9 cellular contexts compared by ENCODE assay signal in genomic region chr11:76668362-76669155, GRCh38. TPM values are rescaled to one million over a fixed set of nuclear protein-coding genes. Genes with fewer than 3 reads are reported as not detected.
A peak's percentile ranks its signal among the peaks of the same experiment; 100 is the strongest.
DNase-seq lines count a peak whose midpoint lies in the region; FAIRE-seq and TF ChIP-seq lines count a peak whose summit lies in the region.
"Had no signal": no experiment of that assay in that cellular context is flagged by ENCODE, and none has a peak within 500 bp of the region (broad histone marks: within the 10 kb centered on the region; RNA-seq: fewer than 3 reads in every experiment).

No MANE protein-coding gene starts in this region.

- H3K27me3 ChIP-seq in dorsolateral prefrontal cortex (peaks cover 0 to 22% (median 13%) of the 10 kb centered on the region in 45 donors), muscle layer of duodenum (ENCODE audit: low read depth, low read length) (peaks cover 15% of the 10 kb centered on the region), tibial artery (no peaks in the 10 kb centered on the region)

- TF ChIP-seq CTCF in dorsolateral prefrontal cortex (IDR thresholded peaks at IDR 0.05 in 54 of 56, conservative IDR thresholded peaks at IDR 0.05 in 2 of 56; ENCODE audit: low read depth in 1 of 56, partially characterized antibody in 56 of 56), result no peak
- TF ChIP-seq CTCF in tibial artery (IDR thresholded peaks at IDR 0.05), result no peak

- FAIRE-seq in HTR-8/SVneo (lab: Jason Lieb, UNC), result no peak

- no peaks in the 10 kb centered on the region for H3K9me3 Mint-ChIP-seq in T-helper 1 cell treated with Interleukin-12 subunit alpha and Interleukin-12 subunit beta and Interleukin-4 antibody, amounts not matched to agents 30 μg/mL and 1 μg/mL, for 36 hours

- peaks cover 38% of the 10 kb centered on the region for H3K27me3 Mint-ChIP-seq in T-helper 1 cell treated with Interleukin-12 subunit alpha and Interleukin-12 subunit beta and Interleukin-4 antibody, amounts not matched to agents 30 μg/mL and 1 μg/mL, for 36 hours (ENCODE audit: low read depth)

- peaks cover 5% of the 10 kb centered on the region for H3K36me3 Mint-ChIP-seq in T-helper 1 cell treated with Interleukin-12 subunit alpha and Interleukin-12 subunit beta and Interleukin-4 antibody, amounts not matched to agents 30 μg/mL and 1 μg/mL, for 36 hours (ENCODE audit: low read depth)

- H3K36me3 ChIP-seq in muscle layer of duodenum (ENCODE audit: control insufficient read depth in 1 of 2, insufficient read depth in 2 of 2, low read length in 2 of 2) (no peaks in the 10 kb centered on the region), tibial artery (peaks cover 4 to 19% (median 10%) of the 10 kb centered on the region in 3 donors)

- intact Hi-C loops in dorsolateral prefrontal cortex (cut with DNase I), result no loop called here
- intact Hi-C loops in tibial artery (cut with DNase I; ENCODE audit: low total_unique reads), result loop anchor here (5.0 kb wide), 1 partner anchor 56 kb away; no protein-coding TSS in a partner anchor

- H3K4me1 ChIP-seq in muscle layer of duodenum (ENCODE audit: control insufficient read depth in 1 of 2, insufficient read depth in 2 of 2, low read length in 2 of 2), result peaks cover 13 to 19% of the 10 kb centered on the region in 2 donors
- peaks cover 6 to 90% (median 55%) of the 10 kb centered on the region in 4 donors for H3K4me1 ChIP-seq in tibial artery

- H3K27ac Mint-ChIP-seq in T-helper 1 cell treated with Interleukin-12 subunit alpha and Interleukin-12 subunit beta and Interleukin-4 antibody, amounts not matched to agents 30 μg/mL and 1 μg/mL, for 36 hours, result no peak overlapping the region

- DNase-seq in T-helper 1 cell (no peak), dorsolateral prefrontal cortex (peak in 3 of 10 donors; percentile 9 to 32 (median 27)), tibial artery (peak in 1 of 2 donors; percentile 63), NCI-H1417 (lab: John Stamatoyannopoulos, UW) (no peak), DMS 273 (lab: John Stamatoyannopoulos, UW; ENCODE audit: unreplicated experiment) (no peak), HTR-8/SVneo (ENCODE audit: insufficient read length, low spot score) (no peak)
- DNase-seq: kidney glomerular epithelial cell had no signal

- H3K4me1 Mint-ChIP-seq in T-helper 1 cell treated with Interleukin-12 subunit alpha and Interleukin-12 subunit beta and Interleukin-4 antibody, amounts not matched to agents 30 μg/mL and 1 μg/mL, for 36 hours (ENCODE audit: low read depth), result peaks cover 32% of the 10 kb centered on the region

- H3K4me3 Mint-ChIP-seq in T-helper 1 cell treated with Interleukin-12 subunit alpha and Interleukin-12 subunit beta and Interleukin-4 antibody, amounts not matched to agents 30 μg/mL and 1 μg/mL, for 36 hours, result peak overlapping the region; percentile 79

- H3K27ac ChIP-seq in dorsolateral prefrontal cortex (peak overlapping the region in 21 of 59 donors; percentile 2 to 68 (median 36)), muscle layer of duodenum (ENCODE audit: low read length) (peak overlapping the region; percentile 68), tibial artery (peak overlapping the region; percentile 90 to 91)

- no peaks in the 10 kb centered on the region for H3K9me3 ChIP-seq in muscle layer of duodenum (ENCODE audit: control insufficient read depth in 1 of 2, low read length in 2 of 2)
- H3K9me3 ChIP-seq in tibial artery, result no peaks in the 10 kb centered on the region

- peak overlapping the region in 53 of 59 donors; percentile 3 to 73 (median 36) for H3K4me3 ChIP-seq in dorsolateral prefrontal cortex
- H3K4me3 ChIP-seq in muscle layer of duodenum (ENCODE audit: low read depth in 1 of 2, low read length in 2 of 2), result peak overlapping the region; percentile 44 to 62
- H3K4me3 ChIP-seq in tibial artery, result peak overlapping the region; percentile 83 to 91

RNA-seq across cellular contexts. Expression of gene LRRC32, which starts 2.0 kb away (rescaled TPM):
- total RNA-seq in dorsolateral prefrontal cortex, result 10 to 100 TPM in 113 of 120 experiments, 1 to 10 TPM in 7; 8.2 to 56.1 (median 22.8) TPM

Comparison
In these comparisons a context has a peak if more than half of its experiments do, and no peak if none do; other contexts are left out.
1. H3K4me3 ChIP-seq: peak in every context shown above with its lines; median percentile 87 in tibial artery; 53 in muscle layer of duodenum; 36 in dorsolateral prefrontal cortex.